1 cellular context compared by ENCODE assay signal in the genomic region with DNA sequence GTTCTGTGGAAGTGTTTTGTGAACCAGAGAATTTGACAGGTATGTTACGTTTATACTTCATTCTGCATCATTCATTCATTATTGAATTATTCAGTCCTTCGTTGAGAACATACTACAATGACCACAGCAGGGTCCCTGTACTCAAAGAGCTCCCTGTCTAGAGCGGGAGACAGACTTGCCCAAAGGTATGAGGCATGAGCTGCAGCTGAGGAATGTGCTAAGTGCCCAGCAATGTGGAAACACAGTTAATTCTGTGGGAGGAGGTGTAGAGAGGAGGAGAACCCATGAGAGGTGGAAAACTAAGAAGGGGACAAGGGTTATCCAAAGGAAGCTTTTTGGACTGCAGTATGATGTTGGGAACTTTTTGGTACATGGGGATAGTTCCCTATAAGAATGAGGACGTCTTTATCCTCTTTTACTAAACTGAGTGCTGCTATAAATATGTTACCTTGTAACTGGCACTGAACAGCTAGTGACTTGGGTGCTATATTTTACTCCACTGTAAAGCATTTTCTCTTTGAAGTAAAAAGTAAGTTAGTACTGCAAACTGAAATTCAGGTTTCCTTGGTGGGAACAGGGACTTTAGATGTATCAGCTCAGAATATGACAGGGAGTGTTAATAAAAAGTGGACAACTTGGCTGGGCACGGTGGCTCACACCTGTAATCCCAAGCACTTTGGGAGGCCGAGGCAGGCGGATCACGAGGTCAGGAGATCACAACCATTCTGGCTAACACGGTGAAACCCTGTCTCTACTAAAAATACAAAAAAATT.
TF ChIP-seq lines count a peak whose summit lies in the region.

No MANE protein-coding gene starts in this region.

TF ChIP-seq in GM23338, 12 proteins besides CTCF, POLR2A, EP300 and RAD21 (continued from another document):
- TF ChIP-seq ZNF114 (CRISPR knock-in tag; IDR thresholded peaks at IDR 0.05): no peak
- no peak for TF ChIP-seq JUNB (IDR thresholded peaks at IDR 0.05; ENCODE audit: unreplicated experiment)
- TF ChIP-seq ZNF331 (CRISPR knock-in tag; IDR thresholded peaks at IDR 0.05; ENCODE audit: low read depth): no peak
- TF ChIP-seq, protein P1, sequence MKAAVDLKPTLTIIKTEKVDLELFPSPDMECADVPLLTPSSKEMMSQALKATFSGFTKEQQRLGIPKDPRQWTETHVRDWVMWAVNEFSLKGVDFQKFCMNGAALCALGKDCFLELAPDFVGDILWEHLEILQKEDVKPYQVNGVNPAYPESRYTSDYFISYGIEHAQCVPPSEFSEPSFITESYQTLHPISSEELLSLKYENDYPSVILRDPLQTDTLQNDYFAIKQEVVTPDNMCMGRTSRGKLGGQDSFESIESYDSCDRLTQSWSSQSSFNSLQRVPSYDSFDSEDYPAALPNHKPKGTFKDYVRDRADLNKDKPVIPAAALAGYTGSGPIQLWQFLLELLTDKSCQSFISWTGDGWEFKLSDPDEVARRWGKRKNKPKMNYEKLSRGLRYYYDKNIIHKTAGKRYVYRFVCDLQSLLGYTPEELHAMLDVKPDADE (IDR thresholded peaks at IDR 0.05): no peak
- no peak for TF ChIP-seq NANOG (IDR thresholded peaks at IDR 0.05; ENCODE audit: borderline replicate concordance)
- TF ChIP-seq, protein P2, sequence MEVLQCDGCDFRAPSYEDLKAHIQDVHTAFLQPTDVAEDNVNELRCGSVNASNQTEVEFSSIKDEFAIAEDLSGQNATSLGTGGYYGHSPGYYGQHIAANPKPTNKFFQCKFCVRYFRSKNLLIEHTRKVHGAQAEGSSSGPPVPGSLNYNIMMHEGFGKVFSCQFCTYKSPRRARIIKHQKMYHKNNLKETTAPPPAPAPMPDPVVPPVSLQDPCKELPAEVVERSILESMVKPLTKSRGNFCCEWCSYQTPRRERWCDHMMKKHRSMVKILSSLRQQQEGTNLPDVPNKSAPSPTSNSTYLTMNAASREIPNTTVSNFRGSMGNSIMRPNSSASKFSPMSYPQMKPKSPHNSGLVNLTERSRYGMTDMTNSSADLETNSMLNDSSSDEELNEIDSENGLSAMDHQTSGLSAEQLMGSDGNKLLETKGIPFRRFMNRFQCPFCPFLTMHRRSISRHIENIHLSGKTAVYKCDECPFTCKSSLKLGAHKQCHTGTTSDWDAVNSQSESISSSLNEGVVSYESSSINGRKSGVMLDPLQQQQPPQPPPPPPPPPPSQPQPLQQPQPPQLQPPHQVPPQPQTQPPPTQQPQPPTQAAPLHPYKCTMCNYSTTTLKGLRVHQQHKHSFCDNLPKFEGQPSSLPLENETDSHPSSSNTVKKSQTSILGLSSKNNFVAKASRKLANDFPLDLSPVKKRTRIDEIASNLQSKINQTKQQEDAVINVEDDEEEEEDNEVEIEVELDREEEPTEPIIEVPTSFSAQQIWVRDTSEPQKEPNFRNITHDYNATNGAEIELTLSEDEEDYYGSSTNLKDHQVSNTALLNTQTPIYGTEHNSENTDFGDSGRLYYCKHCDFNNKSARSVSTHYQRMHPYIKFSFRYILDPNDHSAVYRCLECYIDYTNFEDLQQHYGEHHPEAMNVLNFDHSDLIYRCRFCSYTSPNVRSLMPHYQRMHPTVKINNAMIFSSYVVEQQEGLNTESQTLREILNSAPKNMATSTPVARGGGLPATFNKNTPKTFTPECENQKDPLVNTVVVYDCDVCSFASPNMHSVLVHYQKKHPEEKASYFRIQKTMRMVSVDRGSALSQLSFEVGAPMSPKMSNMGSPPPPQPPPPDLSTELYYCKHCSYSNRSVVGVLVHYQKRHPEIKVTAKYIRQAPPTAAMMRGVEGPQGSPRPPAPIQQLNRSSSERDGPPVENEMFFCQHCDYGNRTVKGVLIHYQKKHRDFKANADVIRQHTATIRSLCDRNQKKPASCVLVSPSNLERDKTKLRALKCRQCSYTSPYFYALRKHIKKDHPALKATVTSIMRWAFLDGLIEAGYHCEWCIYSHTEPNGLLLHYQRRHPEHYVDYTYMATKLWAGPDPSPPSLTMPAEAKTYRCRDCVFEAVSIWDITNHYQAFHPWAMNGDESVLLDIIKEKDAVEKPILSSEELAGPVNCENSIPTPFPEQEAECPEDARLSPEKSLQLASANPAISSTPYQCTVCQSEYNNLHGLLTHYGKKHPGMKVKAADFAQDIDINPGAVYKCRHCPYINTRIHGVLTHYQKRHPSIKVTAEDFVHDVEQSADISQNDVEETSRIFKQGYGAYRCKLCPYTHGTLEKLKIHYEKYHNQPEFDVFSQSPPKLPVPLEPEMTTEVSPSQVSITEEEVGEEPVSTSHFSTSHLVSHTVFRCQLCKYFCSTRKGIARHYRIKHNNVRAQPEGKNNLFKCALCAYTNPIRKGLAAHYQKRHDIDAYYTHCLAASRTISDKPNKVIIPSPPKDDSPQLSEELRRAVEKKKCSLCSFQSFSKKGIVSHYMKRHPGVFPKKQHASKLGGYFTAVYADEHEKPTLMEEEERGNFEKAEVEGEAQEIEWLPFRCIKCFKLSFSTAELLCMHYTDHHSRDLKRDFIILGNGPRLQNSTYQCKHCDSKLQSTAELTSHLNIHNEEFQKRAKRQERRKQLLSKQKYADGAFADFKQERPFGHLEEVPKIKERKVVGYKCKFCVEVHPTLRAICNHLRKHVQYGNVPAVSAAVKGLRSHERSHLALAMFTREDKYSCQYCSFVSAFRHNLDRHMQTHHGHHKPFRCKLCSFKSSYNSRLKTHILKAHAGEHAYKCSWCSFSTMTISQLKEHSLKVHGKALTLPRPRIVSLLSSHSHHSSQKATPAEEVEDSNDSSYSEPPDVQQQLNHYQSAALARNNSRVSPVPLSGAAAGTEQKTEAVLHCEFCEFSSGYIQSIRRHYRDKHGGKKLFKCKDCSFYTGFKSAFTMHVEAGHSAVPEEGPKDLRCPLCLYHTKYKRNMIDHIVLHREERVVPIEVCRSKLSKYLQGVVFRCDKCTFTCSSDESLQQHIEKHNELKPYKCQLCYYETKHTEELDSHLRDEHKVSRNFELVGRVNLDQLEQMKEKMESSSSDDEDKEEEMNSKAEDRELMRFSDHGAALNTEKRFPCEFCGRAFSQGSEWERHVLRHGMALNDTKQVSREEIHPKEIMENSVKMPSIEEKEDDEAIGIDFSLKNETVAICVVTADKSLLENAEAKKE (CRISPR knock-in tag; IDR thresholded peaks at IDR 0.05): no peak
- TF ChIP-seq, protein P3, sequence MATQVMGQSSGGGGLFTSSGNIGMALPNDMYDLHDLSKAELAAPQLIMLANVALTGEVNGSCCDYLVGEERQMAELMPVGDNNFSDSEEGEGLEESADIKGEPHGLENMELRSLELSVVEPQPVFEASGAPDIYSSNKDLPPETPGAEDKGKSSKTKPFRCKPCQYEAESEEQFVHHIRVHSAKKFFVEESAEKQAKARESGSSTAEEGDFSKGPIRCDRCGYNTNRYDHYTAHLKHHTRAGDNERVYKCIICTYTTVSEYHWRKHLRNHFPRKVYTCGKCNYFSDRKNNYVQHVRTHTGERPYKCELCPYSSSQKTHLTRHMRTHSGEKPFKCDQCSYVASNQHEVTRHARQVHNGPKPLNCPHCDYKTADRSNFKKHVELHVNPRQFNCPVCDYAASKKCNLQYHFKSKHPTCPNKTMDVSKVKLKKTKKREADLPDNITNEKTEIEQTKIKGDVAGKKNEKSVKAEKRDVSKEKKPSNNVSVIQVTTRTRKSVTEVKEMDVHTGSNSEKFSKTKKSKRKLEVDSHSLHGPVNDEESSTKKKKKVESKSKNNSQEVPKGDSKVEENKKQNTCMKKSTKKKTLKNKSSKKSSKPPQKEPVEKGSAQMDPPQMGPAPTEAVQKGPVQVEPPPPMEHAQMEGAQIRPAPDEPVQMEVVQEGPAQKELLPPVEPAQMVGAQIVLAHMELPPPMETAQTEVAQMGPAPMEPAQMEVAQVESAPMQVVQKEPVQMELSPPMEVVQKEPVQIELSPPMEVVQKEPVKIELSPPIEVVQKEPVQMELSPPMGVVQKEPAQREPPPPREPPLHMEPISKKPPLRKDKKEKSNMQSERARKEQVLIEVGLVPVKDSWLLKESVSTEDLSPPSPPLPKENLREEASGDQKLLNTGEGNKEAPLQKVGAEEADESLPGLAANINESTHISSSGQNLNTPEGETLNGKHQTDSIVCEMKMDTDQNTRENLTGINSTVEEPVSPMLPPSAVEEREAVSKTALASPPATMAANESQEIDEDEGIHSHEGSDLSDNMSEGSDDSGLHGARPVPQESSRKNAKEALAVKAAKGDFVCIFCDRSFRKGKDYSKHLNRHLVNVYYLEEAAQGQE (IDR thresholded peaks at IDR 0.05; ENCODE audit: unreplicated experiment): no peak
TF ChIP-seq in GM23338: peak in this region for 0.
